Comparison of ENCODE assay signal across 16 cellular contexts in the genomic region with DNA sequence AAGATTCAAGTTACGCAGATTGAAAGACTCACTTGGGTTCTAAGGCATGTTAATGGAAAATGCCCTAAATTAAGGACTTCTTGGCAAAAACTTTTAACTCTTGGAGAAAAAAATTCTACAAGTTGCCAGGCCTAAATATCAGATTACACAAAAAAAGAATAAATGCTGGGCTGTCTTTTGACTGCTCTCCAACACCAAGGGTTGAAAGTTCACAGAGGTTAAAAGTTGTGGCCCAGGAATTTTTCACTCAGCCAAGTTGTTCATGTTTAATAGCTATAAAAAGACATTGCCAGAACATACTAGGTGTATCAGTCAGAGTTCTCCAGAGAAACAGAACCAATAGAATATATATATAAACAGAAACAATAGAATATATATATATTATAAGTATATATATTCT.
DNase-seq lines count a peak whose midpoint lies in the region; ATAC-seq and TF ChIP-seq lines count a peak whose summit lies in the region.
"Had no signal": no experiment of that assay in that cellular context is flagged by ENCODE, and none has a peak within 500 bp of the region (broad histone marks: within the 10 kb centered on the region; RNA-seq: fewer than 3 reads in every experiment).

No MANE protein-coding gene starts in this region.

- TF ChIP-seq CTCF in SK-N-SH (IDR thresholded peaks at IDR 0.05) (no peak), RWPE2 (IDR thresholded peaks at IDR 0.05; ENCODE audit: poor library complexity, severe bottlenecking) (no peak)

- peaks cover 0 to 22% of the 10 kb centered on the region in 2 experiments; a peak in 1 of 4 replicates for H3K4me1 ChIP-seq in SK-N-SH (ENCODE audit: control insufficient read depth in 1 of 2, insufficient read depth in 2 of 2, low read depth in 1 of 2, low read length in 1 of 2)
- H3K4me1 ChIP-seq in RWPE2 (ENCODE audit: insufficient read depth, poor library complexity, severe bottlenecking) = peaks cover 42% of the 10 kb centered on the region
- H3K4me1 ChIP-seq: BLaER1, HAP-1 had no signal

- no peaks in the 10 kb centered on the region for H3K9me3 ChIP-seq in SK-N-SH
- no peaks in the 10 kb centered on the region for H3K9me3 ChIP-seq in RWPE2 (ENCODE audit: severe bottlenecking)
- H3K9me3 ChIP-seq: BLaER1, HAP-1 had no signal

- no peak overlapping the region for H2AFZ ChIP-seq in SK-N-SH (ENCODE audit: low read depth)

- TF ChIP-seq RAD21 in SK-N-SH (IDR thresholded peaks at IDR 0.05; ENCODE audit: low read length) = no peak

- no peaks in the 10 kb centered on the region for H3K27me3 ChIP-seq in SK-N-SH (ENCODE audit: insufficient read depth)
- H3K27me3 ChIP-seq in RWPE2 (ENCODE audit: insufficient read depth, poor library complexity, severe bottlenecking) = no peaks in the 10 kb centered on the region
- H3K27me3 ChIP-seq: BLaER1 had no signal

- H3K9ac ChIP-seq in SK-N-SH = no peak overlapping the region
- H3K9ac ChIP-seq: BLaER1 had no signal

- no peak for TF ChIP-seq EP300 in SK-N-SH (IDR thresholded peaks at IDR 0.05; ENCODE audit: borderline replicate concordance in 1 of 2, low read depth in 1 of 2, low read length in 1 of 2)

- POLR2A ChIA-PET in SK-N-SH (lab: Yijun Ruan, JAX) = no interaction called here

- H3K36me3 ChIP-seq in SK-N-SH (replicated peaks in 1 of 2; ENCODE audit: control insufficient read depth in 1 of 2, insufficient read depth in 2 of 2, low read length in 1 of 2) (no peaks in the 10 kb centered on the region), RWPE2 (ENCODE audit: low read depth) (no peaks in the 10 kb centered on the region)
- H3K36me3 ChIP-seq: BLaER1, HAP-1 had no signal

- CTCF ChIA-PET in SK-N-SH (lab: Yijun Ruan, JAX) = no interaction called here

- H3K4me2 ChIP-seq in SK-N-SH = no peak overlapping the region
- H3K4me2 ChIP-seq: BLaER1 had no signal

- WGBS in SK-N-SH (ENCODE audit: low lambda C conversion rate) = 81% methylated on average over 1 of the region's 1 CpG

- no peak for ATAC-seq in SK-N-SH treated with all-trans-retinoic acid at 6 μM for 48 hours
- ATAC-seq in RWPE2 (ENCODE audit: low read depth) = no peak
- ATAC-seq in sciatic nerve = peak; percentile 72
- ATAC-seq in GM19455 (IDR thresholded peaks at IDR 0.05; ENCODE audit: unreplicated experiment) = no peak
- no peak for ATAC-seq in GM21390 (IDR thresholded peaks at IDR 0.05; ENCODE audit: unreplicated experiment)
- no peak for ATAC-seq in HG03097 (IDR thresholded peaks at IDR 0.05; ENCODE audit: low FRiP score, unreplicated experiment)

- intact Hi-C loops in sciatic nerve (cut with DNase I) = no loop called here

- H3K4me3 ChIP-seq in SK-N-SH (ENCODE audit: low read depth in 2 of 2, low read length in 1 of 2) (no peak overlapping the region), RWPE2 (ENCODE audit: severe bottlenecking) (no peak overlapping the region)
- H3K4me3 ChIP-seq: BLaER1, HAP-1 had no signal

- H3K27ac ChIP-seq in SK-N-SH (ENCODE audit: low read depth in 2 of 2, low read length in 1 of 2) = no peak overlapping the region
- peak overlapping the region; percentile 54 for H3K27ac ChIP-seq in RWPE2 (ENCODE audit: poor library complexity, severe bottlenecking)
- H3K27ac ChIP-seq: 22Rv1, BLaER1 had no signal

- H3K9me2 ChIP-seq in SK-N-SH = no peaks in the 10 kb centered on the region

- DNase-seq in SK-N-SH = no peak
- DNase-seq in RWPE2 (ENCODE audit: low spot score) = no peak
- DNase-seq in fibroblast of peridontal ligament (ENCODE audit: extremely low read depth) = peak; percentile 73
- no peak for DNase-seq in sciatic nerve (ENCODE audit: low spot score)
- DNase-seq: AML-193; Caco-2; CD8-positive, alpha-beta memory T cell; DMS53; GOT3 had no signal

- H3K79me2 ChIP-seq in SK-N-SH (ENCODE audit: insufficient read depth) = no peaks in the 10 kb centered on the region

- H4K20me1 ChIP-seq in SK-N-SH (ENCODE audit: insufficient read depth) = no peaks in the 10 kb centered on the region
- H4K20me1 ChIP-seq: BLaER1 had no signal

- peaks cover 18% of the 10 kb centered on the region for H3F3A ChIP-seq in SK-N-SH (replicated peaks; ENCODE audit: insufficient read depth)

TF ChIP-seq in SK-N-SH, 30 proteins besides CTCF, POLR2A, EP300 and RAD21:
- no peak for TF ChIP-seq JUND (IDR thresholded peaks at IDR 0.05)
- TF ChIP-seq FOXJ3 (CRISPR knock-in tag; IDR thresholded peaks at IDR 0.05) = no peak
- no peak for TF ChIP-seq GABPA (IDR thresholded peaks at IDR 0.05; ENCODE audit: low read depth)
- no peak for TF ChIP-seq POLR2AphosphoS5 (IDR thresholded peaks at IDR 0.05; ENCODE audit: low read depth, low read length)
- peak; percentile 69; the same call in 1 of the 2 replicates for TF ChIP-seq RXRA (IDR thresholded peaks at IDR 0.05; ENCODE audit: borderline replicate concordance, low read depth)
- no peak for TF ChIP-seq RFX5 (IDR thresholded peaks at IDR 0.05; ENCODE audit: low read length)
- no peak for TF ChIP-seq ELF1 (IDR thresholded peaks at IDR 0.05)

TF ChIP-seq in SK-N-SH treated with all-trans-retinoic acid at 6 μM for 48 hours, 23 proteins besides CTCF, POLR2A, EP300 and RAD21:
- no peak for TF ChIP-seq TCF4 (CRISPR knock-in tag; IDR thresholded peaks at IDR 0.05; ENCODE audit: borderline replicate concordance)
